ENCODE assay signal across 2 cellular contexts in genomic region chr5:175856408-175856807, GRCh38.
TF ChIP-seq lines count a peak whose summit lies in the region.

No MANE protein-coding gene starts in this region.

TF ChIP-seq in GM23338, 12 proteins besides CTCF, POLR2A, EP300 and RAD21:
- TF ChIP-seq, protein P1, sequence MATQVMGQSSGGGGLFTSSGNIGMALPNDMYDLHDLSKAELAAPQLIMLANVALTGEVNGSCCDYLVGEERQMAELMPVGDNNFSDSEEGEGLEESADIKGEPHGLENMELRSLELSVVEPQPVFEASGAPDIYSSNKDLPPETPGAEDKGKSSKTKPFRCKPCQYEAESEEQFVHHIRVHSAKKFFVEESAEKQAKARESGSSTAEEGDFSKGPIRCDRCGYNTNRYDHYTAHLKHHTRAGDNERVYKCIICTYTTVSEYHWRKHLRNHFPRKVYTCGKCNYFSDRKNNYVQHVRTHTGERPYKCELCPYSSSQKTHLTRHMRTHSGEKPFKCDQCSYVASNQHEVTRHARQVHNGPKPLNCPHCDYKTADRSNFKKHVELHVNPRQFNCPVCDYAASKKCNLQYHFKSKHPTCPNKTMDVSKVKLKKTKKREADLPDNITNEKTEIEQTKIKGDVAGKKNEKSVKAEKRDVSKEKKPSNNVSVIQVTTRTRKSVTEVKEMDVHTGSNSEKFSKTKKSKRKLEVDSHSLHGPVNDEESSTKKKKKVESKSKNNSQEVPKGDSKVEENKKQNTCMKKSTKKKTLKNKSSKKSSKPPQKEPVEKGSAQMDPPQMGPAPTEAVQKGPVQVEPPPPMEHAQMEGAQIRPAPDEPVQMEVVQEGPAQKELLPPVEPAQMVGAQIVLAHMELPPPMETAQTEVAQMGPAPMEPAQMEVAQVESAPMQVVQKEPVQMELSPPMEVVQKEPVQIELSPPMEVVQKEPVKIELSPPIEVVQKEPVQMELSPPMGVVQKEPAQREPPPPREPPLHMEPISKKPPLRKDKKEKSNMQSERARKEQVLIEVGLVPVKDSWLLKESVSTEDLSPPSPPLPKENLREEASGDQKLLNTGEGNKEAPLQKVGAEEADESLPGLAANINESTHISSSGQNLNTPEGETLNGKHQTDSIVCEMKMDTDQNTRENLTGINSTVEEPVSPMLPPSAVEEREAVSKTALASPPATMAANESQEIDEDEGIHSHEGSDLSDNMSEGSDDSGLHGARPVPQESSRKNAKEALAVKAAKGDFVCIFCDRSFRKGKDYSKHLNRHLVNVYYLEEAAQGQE (IDR thresholded peaks at IDR 0.05; ENCODE audit: unreplicated experiment): no peak
- TF ChIP-seq NANOG (IDR thresholded peaks at IDR 0.05; ENCODE audit: borderline replicate concordance) (no peak), EZH2phosphoT487 (IDR thresholded peaks at IDR 0.05; ENCODE audit: unreplicated experiment) (no peak), ZNF331 (CRISPR knock-in tag; IDR thresholded peaks at IDR 0.05; ENCODE audit: low read depth) (no peak), ZNF114 (CRISPR knock-in tag; IDR thresholded peaks at IDR 0.05) (no peak), EZH2 (IDR thresholded peaks at IDR 0.05; ENCODE audit: low read depth, unreplicated experiment) (no peak), JUNB (IDR thresholded peaks at IDR 0.05; ENCODE audit: unreplicated experiment) (no peak), POLR2AphosphoS5 (IDR thresholded peaks at IDR 0.05; ENCODE audit: low read depth) (no peak), CREB1 (CRISPR knock-in tag; IDR thresholded peaks at IDR 0.05; ENCODE audit: low read depth) (no peak), ZNF462 (CRISPR knock-in tag; IDR thresholded peaks at IDR 0.05) (no peak), STAT1 (IDR thresholded peaks at IDR 0.05; ENCODE audit: unreplicated experiment) (no peak)
- TF ChIP-seq, protein P2, sequence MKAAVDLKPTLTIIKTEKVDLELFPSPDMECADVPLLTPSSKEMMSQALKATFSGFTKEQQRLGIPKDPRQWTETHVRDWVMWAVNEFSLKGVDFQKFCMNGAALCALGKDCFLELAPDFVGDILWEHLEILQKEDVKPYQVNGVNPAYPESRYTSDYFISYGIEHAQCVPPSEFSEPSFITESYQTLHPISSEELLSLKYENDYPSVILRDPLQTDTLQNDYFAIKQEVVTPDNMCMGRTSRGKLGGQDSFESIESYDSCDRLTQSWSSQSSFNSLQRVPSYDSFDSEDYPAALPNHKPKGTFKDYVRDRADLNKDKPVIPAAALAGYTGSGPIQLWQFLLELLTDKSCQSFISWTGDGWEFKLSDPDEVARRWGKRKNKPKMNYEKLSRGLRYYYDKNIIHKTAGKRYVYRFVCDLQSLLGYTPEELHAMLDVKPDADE (IDR thresholded peaks at IDR 0.05): no peak

TF ChIP-seq in K562, 482 proteins besides CTCF, POLR2A, EP300 and RAD21:
- TF ChIP-seq NRF1 (conservative IDR thresholded peaks at IDR 0.05 in 1 of 2, IDR thresholded peaks at IDR 0.05 in 1 of 2) (peak; percentile 46 to 52), RUNX1 (IDR thresholded peaks at IDR 0.05; ENCODE audit: low read depth) (no peak), RBM17 (IDR thresholded peaks at IDR 0.05; ENCODE audit: borderline replicate concordance, low read depth, low read length) (no peak)
